ENCODE assay signal across 8 cellular contexts in genomic region chrX:275967-276587, GRCh38. TPM values are rescaled to one million over a fixed set of nuclear protein-coding genes. Genes with fewer than 3 reads are reported as not detected.
DNase-seq lines count a peak whose midpoint lies in the region; ATAC-seq and TF ChIP-seq lines count a peak whose summit lies in the region.

No MANE protein-coding gene starts in this region.

- ATAC-seq in GM19463 (IDR thresholded peaks at IDR 0.05; ENCODE audit: unreplicated experiment): peak; percentile 80
- peak; percentile 85 to 93 for ATAC-seq in activated T-cell treated with anti-CD3 and anti-CD28 coated beads, Interleukin-2, amount 50 U/mL, for 4 hours
- ATAC-seq in foreskin keratinocyte: peak; percentile 63
- peak; percentile 73 for ATAC-seq in omental fat pad (ENCODE audit: low FRiP score)

- H3K9me3 ChIP-seq in HUES6 (ENCODE audit: control insufficient read depth, insufficient read depth, low read depth, low read length): no peaks in the 10 kb centered on the region

- H3K9me3 Mint-ChIP-seq in activated T-cell treated with anti-CD3 and anti-CD28 coated beads, Interleukin-2, amount 50 U/mL, for 4 hours: no peaks in the 10 kb centered on the region

- TF ChIP-seq CTCF in foreskin keratinocyte (conservative IDR thresholded peaks at IDR 0.05) (no peak), omental fat pad (IDR thresholded peaks at IDR 0.05) (no peak)

- peaks cover 10% of the 10 kb centered on the region for H3K4me1 ChIP-seq in HUES6 (ENCODE audit: control insufficient read depth, insufficient read depth, low read length)
- H3K4me1 ChIP-seq in foreskin keratinocyte: no peaks in the 10 kb centered on the region

- H3K4me3 ChIP-seq in HUES6 (ENCODE audit: low read depth, low read length): peak overlapping the region; percentile 77

- H3K36me3 ChIP-seq in HUES6 (ENCODE audit: control insufficient read depth, insufficient read depth, low read length): 0 out of 2 replicates have a peak, but pooled peaks cover 3% of the 10 kb centered on the region

- H3K27ac ChIP-seq in HUES6 (ENCODE audit: low read depth, low read length) (peak overlapping the region; percentile 20; the same call in 1 of the 2 replicates), foreskin keratinocyte (no peak overlapping the region)

- peak overlapping the region; percentile 85 for H3K9ac ChIP-seq in HUES6 (ENCODE audit: low read length)

- H3K36me3 Mint-ChIP-seq in activated T-cell treated with anti-CD3 and anti-CD28 coated beads, Interleukin-2, amount 50 U/mL, for 4 hours (ENCODE audit: insufficient read depth): no peaks in the 10 kb centered on the region

- DNase-seq in AG20443 (ENCODE audit: low spot score): peak; percentile 90
- DNase-seq in activated T-cell treated with anti-CD3 and anti-CD28 coated beads, Interleukin-2, amount 50 U/mL, for 4 hours: no peak
- peak in 1 of 2 donors; percentile 23 for DNase-seq in foreskin keratinocyte
- peak; percentile 58 for DNase-seq in omental fat pad (ENCODE audit: low spot score)
- no peak for DNase-seq in stimulated activated naive CD4-positive, alpha-beta T cell (lab: John Stamatoyannopoulos, UW)
- no peak for DNase-seq in DMS53 (lab: John Stamatoyannopoulos, UW)

- peaks cover 3% of the 10 kb centered on the region; the same call in 1 of the 2 replicates for H3K27me3 ChIP-seq in HUES6 (ENCODE audit: control insufficient read depth, insufficient read depth, low read length)
- no peaks in the 10 kb centered on the region for H3K27me3 ChIP-seq in foreskin keratinocyte

- no peaks in the 10 kb centered on the region for H3K27me3 Mint-ChIP-seq in activated T-cell treated with anti-CD3 and anti-CD28 coated beads, Interleukin-2, amount 50 U/mL, for 4 hours (ENCODE audit: low read depth)

- H3K4me3 Mint-ChIP-seq in activated T-cell treated with anti-CD3 and anti-CD28 coated beads, Interleukin-2, amount 50 U/mL, for 4 hours: peak overlapping the region; percentile 73

- H3K4me1 Mint-ChIP-seq in activated T-cell treated with anti-CD3 and anti-CD28 coated beads, Interleukin-2, amount 50 U/mL, for 4 hours (ENCODE audit: low read depth): peaks cover 7% of the 10 kb centered on the region

RNA-seq across cellular contexts. Expression of gene PLCXD1, which starts 5.1 kb away (rescaled TPM):
- total RNA-seq in activated T-cell treated with anti-CD3 and anti-CD28 coated beads, Interleukin-2, amount 50 U/mL, for 4 hours: 10 to 100 TPM; 23.6 to 57.6 (median 24.1) TPM
- total RNA-seq in foreskin keratinocyte: 15.1 and 20.5 TPM in 2 replicates
- 10.6 and 15.1 TPM in 2 replicates for polyA plus RNA-seq in foreskin keratinocyte
- total RNA-seq in omental fat pad: 10 to 100 TPM; 12.8 to 32.3 (median 21.9) TPM

RNA-seq across cellular contexts. Expression of gene GTPBP6, which starts 42.5 kb away (rescaled TPM):
- 100 to 1,000 TPM; 123 to 142 (median 134) TPM for total RNA-seq in activated T-cell treated with anti-CD3 and anti-CD28 coated beads, Interleukin-2, amount 50 U/mL, for 4 hours
- total RNA-seq in foreskin keratinocyte: 38.7 and 48.4 TPM in 2 replicates
- 49.1 and 55.4 TPM in 2 replicates for polyA plus RNA-seq in foreskin keratinocyte
- total RNA-seq in omental fat pad: 10 to 100 TPM; 25.7 to 35.3 (median 34.0) TPM

Comparison
In these comparisons a context has a peak if more than half of its experiments do, and no peak if none do; other contexts are left out.
1. DNase-seq: peak in AG20443 (single experiment) and omental fat pad (single experiment); none in activated T-cell treated with anti-CD3 and anti-CD28 coated beads, Interleukin-2, amount 50 U/mL, for 4 hours (single experiment), stimulated activated naive CD4-positive, alpha-beta T cell (0 of 6) and DMS53 (single experiment).
2. Peak in every context shown above with its lines, with median percentiles within 50 percentile points of each other: ATAC-seq.